ENCODE assay signal across 16 cellular contexts in the genomic region with DNA sequence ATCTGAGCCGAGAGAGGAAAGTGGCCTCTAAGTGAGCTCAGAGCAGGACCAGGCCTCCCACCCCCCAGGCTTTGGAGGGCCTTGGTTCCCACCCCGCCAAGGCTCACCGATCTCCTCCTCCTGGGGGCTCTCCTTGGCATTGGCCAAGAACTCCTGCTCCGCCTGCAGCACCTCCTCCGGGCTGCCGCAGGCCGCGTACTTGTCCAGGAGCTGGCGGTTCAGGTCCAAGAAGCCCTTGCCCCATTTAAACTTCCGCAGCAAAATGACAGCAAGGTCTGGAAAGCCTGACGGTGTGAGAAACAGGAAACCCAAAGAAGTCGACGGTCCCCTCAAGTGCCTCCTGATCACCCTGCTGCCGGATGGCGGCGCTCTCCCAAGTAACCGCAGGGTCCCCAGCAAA. TPM values are rescaled to one million over a fixed set of nuclear protein-coding genes. Genes with fewer than 3 reads are reported as not detected.
DNase-seq lines count a peak whose midpoint lies in the region; ATAC-seq and TF ChIP-seq lines count a peak whose summit lies in the region.
"Had no signal": no experiment of that assay in that cellular context is flagged by ENCODE, and none has a peak within 500 bp of the region (broad histone marks: within the 10 kb centered on the region; RNA-seq: fewer than 3 reads in every experiment).

No MANE protein-coding gene starts in this region.

- no peaks in the 10 kb centered on the region for H3K9me3 Mint-ChIP-seq in activated naive CD8-positive, alpha-beta T cell (ENCODE audit: low read depth)
- H3K9me3 Mint-ChIP-seq in nephron, result peaks cover 2% of the 10 kb centered on the region
- H3K9me3 Mint-ChIP-seq: activated naive CD8-positive, alpha-beta T cell treated with anti-CD3 and anti-CD28 coated beads, Interleukin-2, amount 10 ng/mL, durations not matched to agents 7 days and 5 days had no signal

- H3K36me3 ChIP-seq in SK-N-SH (replicated peaks in 1 of 2; ENCODE audit: control insufficient read depth in 1 of 2, insufficient read depth in 2 of 2, low read length in 1 of 2) (peaks cover 0 to 19% of the 10 kb centered on the region in 2 experiments), IMR-90 (ENCODE audit: control insufficient read depth, insufficient read depth, low read length) (peaks cover 25% of the 10 kb centered on the region)

- WGBS in SK-N-SH (ENCODE audit: low lambda C conversion rate), result 99% methylated on average over 13 of the region's 17 CpGs
- 91% methylated on average over 9 of the region's 17 CpGs; no CpG with 5 or more reads in 1 of the 2 experiments for WGBS in IMR-90 (ENCODE audit: extremely low coverage in 2 of 2, insufficient read length in 1 of 2), 2 experiments

- H4K8ac ChIP-seq in IMR-90 (ENCODE audit: low read depth in 2 of 2, low read length in 2 of 2), result no peak overlapping the region

- H3K23ac ChIP-seq in IMR-90 (ENCODE audit: low read depth, low read length), result no peak overlapping the region

- no peaks in the 10 kb centered on the region for H3K9me2 ChIP-seq in SK-N-SH

- peaks cover 43% of the 10 kb centered on the region for H3K79me2 ChIP-seq in SK-N-SH (ENCODE audit: insufficient read depth)

- POLR2A ChIA-PET in SK-N-SH (lab: Yijun Ruan, JAX) (no interaction called here), IMR-90 (lab: Charles Lee; ENCODE audit: unreplicated experiment) (no interaction called here)

- H3F3A ChIP-seq in SK-N-SH (replicated peaks; ENCODE audit: insufficient read depth), result no peaks in the 10 kb centered on the region

- H3K79me1 ChIP-seq in IMR-90 (ENCODE audit: low read depth in 1 of 2, low read length in 2 of 2), result peaks cover 21 to 51% of the 10 kb centered on the region in 2 experiments

- H2AK5ac ChIP-seq in IMR-90 (ENCODE audit: low read depth, low read length), result no peak overlapping the region

- H3K4me1 ChIP-seq in SK-N-SH (ENCODE audit: control insufficient read depth in 1 of 2, insufficient read depth in 2 of 2, low read depth in 1 of 2, low read length in 1 of 2) (peaks cover 0 to 15% of the 10 kb centered on the region in 2 experiments; a peak in 2 of 4 replicates), IMR-90 (ENCODE audit: control insufficient read depth, insufficient read depth, low read length) (peaks cover 9% of the 10 kb centered on the region)

- H2AK9ac ChIP-seq in IMR-90 (replicated peaks; ENCODE audit: low read depth, low read length, poor library complexity), result peak overlapping the region; percentile 28

- no peak overlapping the region for H4K5ac ChIP-seq in IMR-90 (ENCODE audit: low read depth, low read length)

- TF ChIP-seq POLR2A in IMR-90 (IDR thresholded peaks at IDR 0.05; ENCODE audit: low read depth, low read length), result no peak

- H2BK5ac ChIP-seq in IMR-90 (ENCODE audit: low read depth, low read length, poor library complexity, severe bottlenecking), result no peak overlapping the region

- H3K4me3 ChIP-seq in SK-N-SH (ENCODE audit: low read depth in 2 of 2, low read length in 1 of 2) (no peak overlapping the region; a peak in 1 of 4 replicates), IMR-90 (ENCODE audit: insufficient read depth, low read depth, low read length) (no peak overlapping the region)

- no peaks in the 10 kb centered on the region for H3K9me1 ChIP-seq in IMR-90 (ENCODE audit: insufficient read depth, low read length)

- no peak overlapping the region for H3K56ac ChIP-seq in IMR-90 (ENCODE audit: extremely low read depth, insufficient read depth, low read length)

- H4K20me1 ChIP-seq in SK-N-SH (ENCODE audit: insufficient read depth) (no peaks in the 10 kb centered on the region), IMR-90 (ENCODE audit: insufficient read depth, low read length) (peaks cover 9% of the 10 kb centered on the region)

- H3K9me3 ChIP-seq in SK-N-SH (no peaks in the 10 kb centered on the region), IMR-90 (ENCODE audit: control insufficient read depth, insufficient read depth, low read length) (no peaks in the 10 kb centered on the region)
- H3K9me3 ChIP-seq: heart right ventricle, sigmoid colon had no signal

- H2BK15ac ChIP-seq in IMR-90 (ENCODE audit: low read depth, low read length), result no peak overlapping the region

- no peaks in the 10 kb centered on the region for H3K36me3 Mint-ChIP-seq in activated naive CD8-positive, alpha-beta T cell
- no peaks in the 10 kb centered on the region for H3K36me3 Mint-ChIP-seq in nephron (ENCODE audit: low read depth)
- H3K36me3 Mint-ChIP-seq: activated naive CD8-positive, alpha-beta T cell treated with anti-CD3 and anti-CD28 coated beads, Interleukin-2, amount 10 ng/mL, durations not matched to agents 7 days and 5 days had no signal

- no peak overlapping the region for H2BK20ac ChIP-seq in IMR-90 (ENCODE audit: low read depth, low read length)

- no peak overlapping the region for H3K14ac ChIP-seq in IMR-90 (replicated peaks; ENCODE audit: low read depth, low read length)

- no peak overlapping the region for H2BK120ac ChIP-seq in IMR-90 (ENCODE audit: low read depth, low read length)

- dilution Hi-C loops in IMR-90 (cut with HindIII; ENCODE audit: low sequenced_read_pairs, unreplicated experiment), result no loop called here

- peak overlapping the region; percentile 22 for H3K27ac Mint-ChIP-seq in activated naive CD8-positive, alpha-beta T cell
- H3K27ac Mint-ChIP-seq in nephron, result no peak overlapping the region
- H3K27ac Mint-ChIP-seq: activated naive CD8-positive, alpha-beta T cell treated with anti-CD3 and anti-CD28 coated beads, Interleukin-2, amount 10 ng/mL, durations not matched to agents 7 days and 5 days had no signal

- TF ChIP-seq RAD21 in SK-N-SH (IDR thresholded peaks at IDR 0.05; ENCODE audit: low read length) (no peak), IMR-90 (IDR thresholded peaks at IDR 0.05; ENCODE audit: low read length) (no peak)

- CTCF ChIA-PET in SK-N-SH (lab: Yijun Ruan, JAX) (interaction anchor here (0.8 to 2.3 kb wide), 3 partner anchors 12 to 565 kb away, joined by 3 to 11 read pairs (median 4); no protein-coding TSS in a partner anchor), IMR-90 (lab: Yijun Ruan, JAX) (no interaction called here)

- H3K27me3 ChIP-seq in SK-N-SH (ENCODE audit: insufficient read depth) (no peaks in the 10 kb centered on the region), IMR-90 (ENCODE audit: control insufficient read depth, insufficient read depth, low read length) (no peaks in the 10 kb centered on the region)
- H3K27me3 ChIP-seq: heart right ventricle, sigmoid colon had no signal

- TF ChIP-seq EP300 in SK-N-SH (IDR thresholded peaks at IDR 0.05; ENCODE audit: borderline replicate concordance in 1 of 2, low read depth in 1 of 2, low read length in 1 of 2), result no peak

- intact Hi-C loops in IMR-90 (cut with micrococcal nuclease), result no loop called here
- intact Hi-C loops in left cardiac atrium (cut with DNase I), result no loop called here

- peak overlapping the region; percentile 88 for H3K4me3 Mint-ChIP-seq in activated naive CD8-positive, alpha-beta T cell
- peak overlapping the region; percentile 78 to 87 (median 85) for H3K4me3 Mint-ChIP-seq in nephron

- no peak overlapping the region for H2AFZ ChIP-seq in SK-N-SH (ENCODE audit: low read depth)
- no peak overlapping the region for H2AFZ ChIP-seq in IMR-90 (replicated peaks; ENCODE audit: low read length, poor library complexity)

- H3K9ac ChIP-seq in SK-N-SH (no peak overlapping the region), IMR-90 (ENCODE audit: low read depth, low read length) (no peak overlapping the region)

- H3K18ac ChIP-seq in IMR-90 (ENCODE audit: low read depth, low read length), result no peak overlapping the region

- H3K4me2 ChIP-seq in SK-N-SH (peak overlapping the region; percentile 98; the same call in 1 of the 2 replicates), IMR-90 (ENCODE audit: low read depth, low read length) (no peak overlapping the region)

- in situ Hi-C loops in IMR-90 (cut with MboI; ENCODE audit: low sequenced_read_pairs), result no loop called here

- no TSS peak for BruUV-seq in IMR-90 (replicated peaks; lab: Mats Ljungman, UMichigan)

- DNase-seq in SK-N-SH (no peak), IMR-90 (no peak), NCI-H1930 (lab: John Stamatoyannopoulos, UW) (no peak), left cardiac atrium (no peak), SIG-M5 (lab: John Stamatoyannopoulos, UW) (no peak)
- DNase-seq: activated naive CD8-positive, alpha-beta T cell treated with anti-CD3 and anti-CD28 coated beads, Interleukin-2, amount 10 ng/mL, durations not matched to agents 7 days and 5 days; heart right ventricle; NCI-H1417 treated with DMSO at 0.1 percent for 48 hours; NCI-H510A; sigmoid colon; stimulated activated naive CD4-positive, alpha-beta T cell treated with Interleukin-2 at 50 U/mL for 16 hours had no signal

- H3K27ac ChIP-seq in SK-N-SH (ENCODE audit: low read depth in 2 of 2, low read length in 1 of 2), result no peak overlapping the region
- no peak overlapping the region for H3K27ac ChIP-seq in IMR-90 (ENCODE audit: insufficient read depth, low read length)
- H3K27ac ChIP-seq: 22Rv1, heart right ventricle, sigmoid colon had no signal

- no peak overlapping the region for H3K4ac ChIP-seq in IMR-90 (ENCODE audit: low read depth, low read length)

- peaks cover 24% of the 10 kb centered on the region for H3K4me1 Mint-ChIP-seq in activated naive CD8-positive, alpha-beta T cell (ENCODE audit: low read depth)
- peaks cover 20% of the 10 kb centered on the region for H3K4me1 Mint-ChIP-seq in nephron

- no peaks in the 10 kb centered on the region for H3K27me3 Mint-ChIP-seq in activated naive CD8-positive, alpha-beta T cell
- peaks cover 3% of the 10 kb centered on the region for H3K27me3 Mint-ChIP-seq in nephron (ENCODE audit: low read depth)
- H3K27me3 Mint-ChIP-seq: activated naive CD8-positive, alpha-beta T cell treated with anti-CD3 and anti-CD28 coated beads, Interleukin-2, amount 10 ng/mL, durations not matched to agents 7 days and 5 days had no signal

- ATAC-seq in SK-N-SH treated with all-trans-retinoic acid at 6 μM for 48 hours (no peak), IMR-90 (ENCODE audit: low read depth) (no peak), left cardiac atrium (no peak)
- ATAC-seq: heart right ventricle, K562 had no signal

- no peak for TF ChIP-seq CTCF in SK-N-SH (IDR thresholded peaks at IDR 0.05)
- no peak for TF ChIP-seq CTCF in IMR-90 (conservative IDR thresholded peaks at IDR 0.05; ENCODE audit: low read depth, low read length)
- no peak for TF ChIP-seq CTCF in nephron (IDR thresholded peaks at IDR 0.05; ENCODE audit: unreplicated experiment in 3 of 3)

- no peak overlapping the region for H4K91ac ChIP-seq in IMR-90 (ENCODE audit: insufficient read depth, low read depth, low read length)

RNA-seq across cellular contexts. Expression of gene TSR3, which starts 1.7 kb away (rescaled TPM):
- polyA plus RNA-seq in SK-N-SH (2012; rRNA removed), result 67.6 and 87.3 TPM in 2 replicates
- 57.7 and 71.3 TPM in 2 replicates for polyA plus RNA-seq in SK-N-SH (2012; cell fraction: cytosol; rRNA removed)
- polyA plus RNA-seq in SK-N-SH (2012; cell fraction: nucleus; rRNA removed), result 44.6 and 53.0 TPM in 2 replicates
- 38.0 and 46.4 TPM in 2 replicates for total RNA-seq in IMR-90 (2012; rRNA removed)
- 52.9 and 77.8 TPM in 2 replicates for polyA plus RNA-seq in IMR-90 (2012; rRNA removed)
- 87.2 and 116 TPM in 2 replicates for polyA plus RNA-seq in IMR-90 (2012; cell fraction: cytosol; rRNA removed)
- 39.9 and 72.5 TPM in 2 replicates for polyA plus RNA-seq in IMR-90 (2012; cell fraction: nucleus; rRNA removed; ENCODE audit: low replicate concordance)
- 10 to 100 TPM; 44.5 to 59.1 TPM for total RNA-seq in left cardiac atrium

RNA-seq across cellular contexts. Expression of gene GNPTG, which starts 1.8 kb away (rescaled TPM):
- polyA plus RNA-seq in SK-N-SH (2012; rRNA removed) (113 and 114 TPM in 2 replicates), IMR-90 (2012; rRNA removed) (70.8 and 85.2 TPM in 2 replicates)
- polyA plus RNA-seq in SK-N-SH (2012; cell fraction: cytosol; rRNA removed), result 53.9 and 77.4 TPM in 2 replicates
- polyA plus RNA-seq in SK-N-SH (2012; cell fraction: nucleus; rRNA removed), result 170 and 246 TPM in 2 replicates
- total RNA-seq in IMR-90 (2012; rRNA removed) (14.7 and 14.9 TPM in 2 replicates), left cardiac atrium (10 to 100 TPM; 44.1 to 44.3 TPM)
- polyA plus RNA-seq in IMR-90 (2012; cell fraction: cytosol; rRNA removed), result 103 and 128 TPM in 2 replicates
- polyA plus RNA-seq in IMR-90 (2012; cell fraction: nucleus; rRNA removed; ENCODE audit: low replicate concordance), result 113 and 180 TPM in 2 replicates

RNA-seq across cellular contexts. Expression of gene BAIAP3, which starts 16.5 kb away (rescaled TPM):
- polyA plus RNA-seq in SK-N-SH (2012; rRNA removed) (1.1 and 2.0 TPM in 2 replicates), IMR-90 (2012; rRNA removed) (0.65 and 0.77 TPM in 2 replicates)
- 0.13 and 0.58 TPM in 2 replicates for polyA plus RNA-seq in SK-N-SH (2012; cell fraction: cytosol; rRNA removed)
- polyA plus RNA-seq in SK-N-SH (2012; cell fraction: nucleus; rRNA removed), result 8.2 and 12.4 TPM in 2 replicates
- total RNA-seq in IMR-90 (2012; rRNA removed) (0.36 and 0.56 TPM in 2 replicates), left cardiac atrium (1 to 10 TPM in 1 of 2 donors, under 1 TPM in 1; 0.99 to 2.7 TPM)
- 0.40 and 0.73 TPM in 2 replicates for polyA plus RNA-seq in IMR-90 (2012; cell fraction: cytosol; rRNA removed)
- polyA plus RNA-seq in IMR-90 (2012; cell fraction: nucleus; rRNA removed; ENCODE audit: low replicate concordance), result 4.2 and 8.4 TPM in 2 replicates

RNA-seq across cellular contexts. Expression of gene UBE2I, which starts 40.5 kb away (rescaled TPM):
- polyA plus RNA-seq in SK-N-SH (2012; rRNA removed) (107 and 113 TPM in 2 replicates), IMR-90 (2012; rRNA removed) (113 and 140 TPM in 2 replicates)
- polyA plus RNA-seq in SK-N-SH (2012; cell fraction: cytosol; rRNA removed), result 126 and 141 TPM in 2 replicates
- polyA plus RNA-seq in SK-N-SH (2012; cell fraction: nucleus; rRNA removed), result 116 and 131 TPM in 2 replicates
- total RNA-seq in IMR-90 (2012; rRNA removed) (30.8 and 45.0 TPM in 2 replicates), left cardiac atrium (10 to 100 TPM; 74.3 to 80.8 TPM)
- 47.2 and 66.3 TPM in 2 replicates for polyA plus RNA-seq in IMR-90 (2012; cell fraction: cytosol; rRNA removed)
- polyA plus RNA-seq in IMR-90 (2012; cell fraction: nucleus; rRNA removed; ENCODE audit: low replicate concordance), result 119 and 179 TPM in 2 replicates
